In genomic region chr14:21024668-21025373, GRCh38 we compare ENCODE assay signal across 8 cellular contexts. TPM values are rescaled to one million over a fixed set of nuclear protein-coding genes. Genes with fewer than 3 reads are reported as not detected.
DNase-seq lines count a peak whose midpoint lies in the region; ATAC-seq, FAIRE-seq and TF ChIP-seq lines count a peak whose summit lies in the region.

Gene NDRG2, minus strand, starts transcription at chr14:21025061. Its CDS starts 1,746 bp downstream, at chr14:21023315.

- H3K4me1 ChIP-seq in KMS-11 (ENCODE audit: low read depth, poor library complexity, severe bottlenecking) = no peaks in the 10 kb centered on the region
- peaks cover 10% of the 10 kb centered on the region for H3K4me1 ChIP-seq in smooth muscle cell (ENCODE audit: low read depth)

- FAIRE-seq in D721Med (lab: Jason Lieb, UNC) = no peak

- H3K9ac ChIP-seq in KMS-11 = peak within 1 kb of the TSS; percentile 64; the same call in 1 of the 2 replicates
- H3K9ac ChIP-seq in smooth muscle cell (ENCODE audit: low read depth) = peak within 1 kb of the TSS; percentile 27

- WGBS in smooth muscle cell (ENCODE audit: low lambda C conversion rate) = 1% methylated on average over 22 of the region's 68 CpGs

- H3K36me3 ChIP-seq in KMS-11 (ENCODE audit: insufficient read depth) (no peaks in the 10 kb centered on the region), WERI-Rb-1 (peaks cover 10% of the 10 kb centered on the region; the same call in 1 of the 2 replicates), brain microvascular endothelial cell (replicated peaks) (no peaks in the 10 kb centered on the region), smooth muscle cell (ENCODE audit: low read depth) (no peaks in the 10 kb centered on the region)

- peak within 1 kb of the TSS; percentile 54 for H3K4me2 ChIP-seq in KMS-11
- H3K4me2 ChIP-seq in smooth muscle cell = peak within 1 kb of the TSS; percentile 93

- no peak for ATAC-seq in GM19455 (IDR thresholded peaks at IDR 0.05; ENCODE audit: unreplicated experiment)

- DNase-seq in D721Med (ENCODE audit: insufficient read length, low spot score) = peak; percentile 92
- peak; percentile 91 for DNase-seq in WERI-Rb-1
- no peak for DNase-seq in brain microvascular endothelial cell
- peak; percentile 94 for DNase-seq in iPS-NIHi7 (ENCODE audit: extremely low spot score)
- DNase-seq in smooth muscle cell (lab: John Stamatoyannopoulos, UW; ENCODE audit: unreplicated experiment) = peak; percentile 44
- DNase-seq in DMS114 treated with DMSO at 0.1 percent for 48 hours (lab: John Stamatoyannopoulos, UW; ENCODE audit: unreplicated experiment) = no peak

- H3K79me2 ChIP-seq in KMS-11 (ENCODE audit: insufficient read depth, low read depth) (no peaks in the 10 kb centered on the region), smooth muscle cell (ENCODE audit: low read depth) (no peaks in the 10 kb centered on the region)

- H3F3A ChIP-seq in smooth muscle cell (ENCODE audit: low read depth) = peaks cover 28% of the 10 kb centered on the region

- H3K4me3 ChIP-seq in KMS-11 (IDR thresholded peaks at IDR 0.05; ENCODE audit: insufficient read depth, low read depth, low read length) = no peak within 1 kb of the TSS
- H3K4me3 ChIP-seq in WERI-Rb-1 (ENCODE audit: low read depth, low read length) = peak within 1 kb of the TSS; percentile 83
- H3K4me3 ChIP-seq in brain microvascular endothelial cell (ENCODE audit: low read depth, low read length) = peak within 1 kb of the TSS; percentile 51
- H3K4me3 ChIP-seq in smooth muscle cell = peak within 1 kb of the TSS; percentile 57

- H4K20me1 ChIP-seq in KMS-11 (ENCODE audit: insufficient read depth) (no peaks in the 10 kb centered on the region), smooth muscle cell (ENCODE audit: low read depth) (no peaks in the 10 kb centered on the region)

- H3K27ac ChIP-seq in KMS-11 = no peak within 1 kb of the TSS
- peak within 1 kb of the TSS; percentile 78 for H3K27ac ChIP-seq in WERI-Rb-1
- no peak within 1 kb of the TSS for H3K27ac ChIP-seq in brain microvascular endothelial cell
- peak within 1 kb of the TSS; percentile 33 for H3K27ac ChIP-seq in smooth muscle cell (ENCODE audit: low read depth)

- H3K27me3 ChIP-seq in KMS-11 (ENCODE audit: insufficient read depth, low read depth) (no peaks in the 10 kb centered on the region), WERI-Rb-1 (ENCODE audit: insufficient read depth, low read depth, severe bottlenecking) (no peaks in the 10 kb centered on the region), brain microvascular endothelial cell (replicated peaks) (peaks cover 27% of the 10 kb centered on the region), smooth muscle cell (ENCODE audit: low read depth) (no peaks in the 10 kb centered on the region)

- H2AFZ ChIP-seq in KMS-11 (ENCODE audit: low read depth) = peak within 1 kb of the TSS; percentile 69
- peak within 1 kb of the TSS; percentile 89 for H2AFZ ChIP-seq in smooth muscle cell (ENCODE audit: low read depth)

- TF ChIP-seq CTCF in D721Med (IDR thresholded peaks at IDR 0.05; ENCODE audit: insufficient read depth, missing control alignments) (no peak), KMS-11 (conservative IDR thresholded peaks at IDR 0.05; ENCODE audit: low read depth, low read length) (no peak), WERI-Rb-1 (IDR thresholded peaks at IDR 0.05; ENCODE audit: low read depth, low read length) (no peak), brain microvascular endothelial cell (IDR thresholded peaks at IDR 0.05; ENCODE audit: low read depth, low read length, missing control alignments) (no peak), smooth muscle cell (IDR thresholded peaks at IDR 0.05; ENCODE audit: borderline replicate concordance, insufficient read depth, poor library complexity, severe bottlenecking) (no peak)

- no peaks in the 10 kb centered on the region for H3K9me3 ChIP-seq in WERI-Rb-1 (ENCODE audit: severe bottlenecking)
- H3K9me3 ChIP-seq in smooth muscle cell (replicated peaks; ENCODE audit: low read depth) = no peaks in the 10 kb centered on the region

- in situ Hi-C loops in brain microvascular endothelial cell (cut with HindIII; ENCODE audit: low pct_ligation_motif_present, low sequenced_read_pairs) = no loop called here

RNA-seq across cellular contexts. Expression of gene NDRG2, which starts in this region (rescaled TPM):
- total RNA-seq in smooth muscle cell = 31.1 and 39.8 TPM in 2 replicates
- 40.4 and 48.4 TPM in 2 replicates for polyA plus RNA-seq in smooth muscle cell

Comparison
In these comparisons a context has a peak if more than half of its experiments do, and no peak if none do; other contexts are left out.
1. DNase-seq: peak in D721Med (single experiment), WERI-Rb-1 (single experiment), iPS-NIHi7 (single experiment) and smooth muscle cell (single experiment); none in brain microvascular endothelial cell (single experiment) and DMS114 treated with DMSO at 0.1 percent for 48 hours (single experiment).
2. H3K27ac ChIP-seq: peak in WERI-Rb-1 (single experiment) and smooth muscle cell (single experiment); none in KMS-11 (single experiment) and brain microvascular endothelial cell (single experiment).